In genomic region chr1:112337028-112337531, GRCh38 we compare ENCODE assay signal across 10 cellular contexts. TPM values are rescaled to one million over a fixed set of nuclear protein-coding genes. Genes with fewer than 3 reads are reported as not detected.
DNase-seq lines count a peak whose midpoint lies in the region; ATAC-seq and TF ChIP-seq lines count a peak whose summit lies in the region.
"Had no signal": no experiment of that assay in that cellular context is flagged by ENCODE, and none has a peak within 500 bp of the region (broad histone marks: within the 10 kb centered on the region; RNA-seq: fewer than 3 reads in every experiment).

No MANE protein-coding gene starts in this region.

- in situ Hi-C loops in Panc1 (cut with HindIII; ENCODE audit: low pct_unique_long_range_greater_than_20kb, low sequenced_read_pairs): no loop called here

- H3K4me1 ChIP-seq in HCT116 (ENCODE audit: control insufficient read depth in 1 of 2, insufficient read depth in 2 of 2, low read length in 2 of 2): peaks cover 4 to 8% of the 10 kb centered on the region in 2 experiments
- no peaks in the 10 kb centered on the region for H3K4me1 ChIP-seq in Panc1 (ENCODE audit: control insufficient read depth, insufficient read depth, low read length)
- H3K4me1 ChIP-seq: SJSA1 had no signal

- intact Hi-C loops in HCT116 (cut with micrococcal nuclease) (loop anchor here (2.0 to 10.0 kb wide), 3 partner anchors 38 to 542 kb away; no protein-coding TSS in a partner anchor), Panc1 (cut with micrococcal nuclease; ENCODE audit: unreplicated experiment) (loop anchor here (2.0 kb wide), 1 partner anchor 38 kb away; no protein-coding TSS in a partner anchor), posterior vena cava (cut with DNase I) (loop anchor here in 1 of 2 donors (10.0 kb wide), 1 partner anchor 542 kb away; no protein-coding TSS in a partner anchor)

- H3K9me3 Mint-ChIP-seq in mesothelial cell of epicardium: peaks cover 5% of the 10 kb centered on the region

- TF ChIP-seq RAD21 in HCT116 (IDR thresholded peaks at IDR 0.05; ENCODE audit: low read depth): peak; percentile 86

- H3K36me3 ChIP-seq in HCT116 (ENCODE audit: control insufficient read depth in 1 of 2, insufficient read depth in 2 of 2, low read length in 2 of 2) (no peaks in the 10 kb centered on the region), Panc1 (ENCODE audit: control insufficient read depth, insufficient read depth, low read length) (no peaks in the 10 kb centered on the region)
- H3K36me3 ChIP-seq: neutrophil, SJSA1 had no signal

- DNase-seq in COLO829 (ENCODE audit: low spot score) (peak; percentile 15), HCT116 (ENCODE audit: low read depth, low spot score) (peak; percentile 51), Panc1 (ENCODE audit: low read depth, low spot score) (peak; percentile 12), choroid plexus epithelial cell (ENCODE audit: low read depth) (peak; percentile 57), mesothelial cell of epicardium (ENCODE audit: low spot score in 2 of 2, unreplicated experiment in 2 of 2) (no peak), posterior vena cava (ENCODE audit: low spot score) (no peak)

- H2AFZ ChIP-seq in HCT116 (ENCODE audit: low read depth, low read length, poor library complexity, severe bottlenecking): peak overlapping the region; percentile 91

- H3K4me2 ChIP-seq in HCT116 (ENCODE audit: low read length): peak overlapping the region; percentile 73

- ATAC-seq in HCT116 (peak; percentile 95), Panc1 (peak; percentile 80), GM21786 (IDR thresholded peaks at IDR 0.05; ENCODE audit: unreplicated experiment) (no peak), GM18909 (IDR thresholded peaks at IDR 0.05; ENCODE audit: poor library complexity, unreplicated experiment) (no peak)

- no peak overlapping the region for H3K9ac ChIP-seq in HCT116 (ENCODE audit: low read length)

- H3K27me3 ChIP-seq in HCT116 (ENCODE audit: insufficient read depth, low read length) (peaks cover 17% of the 10 kb centered on the region; the same call in 1 of the 2 replicates), Panc1 (ENCODE audit: control insufficient read depth, insufficient read depth, low read length) (peaks cover 4% of the 10 kb centered on the region; the same call in 1 of the 2 replicates)

- POLR2A ChIA-PET in HCT116 (lab: Charles Lee) (no interaction called here), Panc1 (lab: Charles Lee) (no interaction called here)

- no peaks in the 10 kb centered on the region for H3K9me2 ChIP-seq in HCT116 (ENCODE audit: insufficient read depth)

- BruUV-seq in HCT116 (replicated peaks; lab: Mats Ljungman, UMichigan) (no TSS peak), Panc1 (replicated peaks; lab: Mats Ljungman, UMichigan) (no TSS peak)

- H3K4me3 Mint-ChIP-seq in mesothelial cell of epicardium: no peak overlapping the region

- no peak overlapping the region for H3K27ac Mint-ChIP-seq in mesothelial cell of epicardium

- H3K27ac ChIP-seq in HCT116 (ENCODE audit: low read depth, low read length) (no peak overlapping the region), Panc1 (ENCODE audit: low read length) (no peak overlapping the region)
- H3K27ac ChIP-seq: neutrophil, SJSA1 had no signal

- RAD21 ChIA-PET in HCT116 (lab: Charles Lee; ENCODE audit: low non-redundant PET in 1 of 2, low total read pairs in 2 of 2, uncharacterized antibody in 2 of 2, unreplicated experiment in 2 of 2): interaction anchor here (0.8 to 0.9 kb wide), 2 partner anchors 39 kb away, joined by 3 to 4 read pairs; no protein-coding TSS in a partner anchor

- peaks cover 84% of the 10 kb centered on the region for H3K27me3 Mint-ChIP-seq in mesothelial cell of epicardium (ENCODE audit: low read depth)

- H3K4me3 ChIP-seq in HCT116 (replicated peaks in 1 of 2; ENCODE audit: low read depth in 1 of 2, low read length in 2 of 2): peak overlapping the region; percentile 21 to 50
- no peak overlapping the region for H3K4me3 ChIP-seq in Panc1 (ENCODE audit: low read depth in 2 of 2, low read length in 2 of 2)
- H3K4me3 ChIP-seq in choroid plexus epithelial cell (ENCODE audit: low read depth, low read length): no peak overlapping the region
- H3K4me3 ChIP-seq: SJSA1 had no signal

- H3K4me1 Mint-ChIP-seq in mesothelial cell of epicardium: no peaks in the 10 kb centered on the region

- H3K9me3 ChIP-seq in HCT116 (ENCODE audit: control insufficient read depth in 1 of 2, insufficient read depth in 1 of 2, low read depth in 1 of 2, low read length in 2 of 2) (no peaks in the 10 kb centered on the region), Panc1 (ENCODE audit: control insufficient read depth, insufficient read depth, low read depth, low read length) (no peaks in the 10 kb centered on the region)
- H3K9me3 ChIP-seq: neutrophil, SJSA1 had no signal

- CTCF ChIA-PET in HCT116 (lab: Charles Lee): interaction anchor here (0.6 to 1.9 kb wide), 24 partner anchors 9 to 567 kb away, joined by 3 to 31 read pairs (median 4); no protein-coding TSS in a partner anchor
- CTCF ChIA-PET in Panc1 (lab: Charles Lee): interaction anchor here (0.7 to 1.4 kb wide), 3 partner anchors 29 to 855 kb away, joined by 3 to 4 read pairs (median 4); no protein-coding TSS in a partner anchor

- H3K79me2 ChIP-seq in HCT116 (ENCODE audit: insufficient read depth, low read length): no peaks in the 10 kb centered on the region

- TF ChIP-seq CTCF in HCT116 (IDR thresholded peaks at IDR 0.05 in 2 of 3, conservative IDR thresholded peaks at IDR 0.05 in 1 of 3; ENCODE audit: borderline replicate concordance in 1 of 3, insufficient read depth in 1 of 3, low read depth in 2 of 3, low read length in 2 of 3) (peak; percentile 73 to 90 (median 76)), Panc1 (IDR thresholded peaks at IDR 0.05) (peak; percentile 78), choroid plexus epithelial cell (conservative IDR thresholded peaks at IDR 0.05; ENCODE audit: low read depth, low read length) (peak; percentile 79), mesothelial cell of epicardium (IDR thresholded peaks at IDR 0.05; ENCODE audit: unreplicated experiment) (peak; percentile 32)

- no peaks in the 10 kb centered on the region for H4K20me1 ChIP-seq in HCT116 (ENCODE audit: insufficient read depth)

- H3K36me3 Mint-ChIP-seq in mesothelial cell of epicardium: no peaks in the 10 kb centered on the region

- no peak for TF ChIP-seq POLR2A in HCT116 (IDR thresholded peaks at IDR 0.05; ENCODE audit: borderline replicate concordance, extremely low read depth, insufficient read depth, insufficient read length)

TF ChIP-seq in HCT116, 20 proteins besides CTCF, POLR2A, EP300 and RAD21 (continues in another document):
- TF ChIP-seq, protein P1, sequence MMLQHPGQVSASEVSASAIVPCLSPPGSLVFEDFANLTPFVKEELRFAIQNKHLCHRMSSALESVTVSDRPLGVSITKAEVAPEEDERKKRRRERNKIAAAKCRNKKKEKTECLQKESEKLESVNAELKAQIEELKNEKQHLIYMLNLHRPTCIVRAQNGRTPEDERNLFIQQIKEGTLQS (IDR thresholded peaks at IDR 0.05): no peak
- TF ChIP-seq YY1 (IDR thresholded peaks at IDR 0.05; ENCODE audit: extremely low read depth, insufficient replicate concordance, low read depth, low read length): no peak
- no peak for TF ChIP-seq ZBTB33 (IDR thresholded peaks at IDR 0.05; ENCODE audit: extremely low read depth, insufficient replicate concordance, low read length)
- no peak for TF ChIP-seq CEBPB (IDR thresholded peaks at IDR 0.05; ENCODE audit: low read depth)
- no peak for TF ChIP-seq FOSL1 (IDR thresholded peaks at IDR 0.05; ENCODE audit: low read depth)
- TF ChIP-seq ZFX (IDR thresholded peaks at IDR 0.05): no peak
- no peak for TF ChIP-seq JUND (IDR thresholded peaks at IDR 0.05)
- TF ChIP-seq EZH2phosphoT487 (IDR thresholded peaks at IDR 0.05; ENCODE audit: borderline replicate concordance): no peak
- TF ChIP-seq MAX (IDR thresholded peaks at IDR 0.05): no peak
- no peak; the same call in 1 of the 2 replicates for TF ChIP-seq ELF1 (IDR thresholded peaks at IDR 0.05; ENCODE audit: borderline replicate concordance, low read depth)
- TF ChIP-seq TCF7L2 (IDR thresholded peaks at IDR 0.05; ENCODE audit: borderline replicate concordance, extremely low read depth, insufficient read depth, insufficient read length): no peak
- no peak for TF ChIP-seq SRF (IDR thresholded peaks at IDR 0.05; ENCODE audit: low read depth)
- TF ChIP-seq EGR1 (IDR thresholded peaks at IDR 0.05; ENCODE audit: low read depth): no peak
- no peak for TF ChIP-seq CBX3 (IDR thresholded peaks at IDR 0.05; ENCODE audit: low read depth)
- no peak for TF ChIP-seq EZH2 (IDR thresholded peaks at IDR 0.05)
- TF ChIP-seq POLR2AphosphoS5 (IDR thresholded peaks at IDR 0.05; ENCODE audit: low read depth, low read length): no peak

RNA-seq across cellular contexts. Expression of gene CTTNBP2NL, which starts 58.9 kb away (rescaled TPM):
- total RNA-seq in HCT116 (2021; ENCODE audit: unreplicated experiment) (18.0 TPM), Panc1 (2021; ENCODE audit: unreplicated experiment) (18.4 TPM), mesothelial cell of epicardium (63.2 to 65.4 TPM (median 64.9 TPM) in 3 replicates), posterior vena cava (10 to 100 TPM; 36.3 to 48.6 TPM)
- 4.8 and 5.4 TPM in 2 replicates for polyA plus RNA-seq in HCT116 (2012)
- polyA plus RNA-seq in Panc1 (2012; ENCODE audit: insufficient read length): 5.8 TPM

Comparison
In these comparisons a context has a peak if more than half of its experiments do, and no peak if none do; other contexts are left out.
1. DNase-seq: peak in COLO829 (single experiment), HCT116 (single experiment), Panc1 (single experiment) and choroid plexus epithelial cell (single experiment); none in mesothelial cell of epicardium (0 of 2) and posterior vena cava (single experiment).
2. ATAC-seq: peak in HCT116 (single experiment) and Panc1 (single experiment); none in GM21786 (single experiment) and GM18909 (single experiment).
3. H3K4me3 ChIP-seq: peak in HCT116 (2 of 2); none in Panc1 (0 of 2) and choroid plexus epithelial cell (single experiment).
4. Peak in every context shown above with its lines, with median percentiles within 50 percentile points of each other: CTCF ChIP-seq.